Comparison of ENCODE assay signal across 14 cellular contexts in genomic region chr11:77775941-77776340, GRCh38. TPM values are rescaled to one million over a fixed set of nuclear protein-coding genes. Genes with fewer than 3 reads are reported as not detected.
DNase-seq lines count a peak whose midpoint lies in the region; ATAC-seq and TF ChIP-seq lines count a peak whose summit lies in the region.
"Had no signal": no experiment of that assay in that cellular context is flagged by ENCODE, and none has a peak within 500 bp of the region (broad histone marks: within the 10 kb centered on the region; RNA-seq: fewer than 3 reads in every experiment).

No MANE protein-coding gene starts in this region.

- no peak overlapping the region for H3K4me2 ChIP-seq in H9 (ENCODE audit: insufficient read depth, insufficient read length, low read length)
- H3K4me2 ChIP-seq: BLaER1 had no signal

- H3K27ac ChIP-seq in H9 (ENCODE audit: insufficient read length, low read depth, low read length) = no peak overlapping the region
- H3K27ac ChIP-seq: BLaER1, GM23248 had no signal

- H3K27me3 ChIP-seq in H9 (ENCODE audit: insufficient read depth, low read length) = no peaks in the 10 kb centered on the region
- H3K27me3 ChIP-seq: BLaER1 had no signal

- intact Hi-C loops in MCF 10A (cut with micrococcal nuclease) = loop anchor here (1.0 kb wide), 2 partner anchors 45 to 224 kb away; partner anchors contain the start of gene AAMDC

- no peak overlapping the region for H2BK120ac ChIP-seq in H9 (ENCODE audit: low read depth, low read length, poor library complexity, severe bottlenecking)

- H3K36me3 Mint-ChIP-seq in H9 (ENCODE audit: insufficient read depth in 1 of 3, low read depth in 3 of 3) (peaks cover 0 to 8% (median 0%) of the 10 kb centered on the region in 3 experiments; a peak in 3 of 7 replicates), WTC11 (no peaks in the 10 kb centered on the region), mesothelial cell of epicardium (no peaks in the 10 kb centered on the region), MCF 10A (ENCODE audit: insufficient read depth, unreplicated experiment) (peaks cover 10% of the 10 kb centered on the region)
- peaks cover 4 to 8% of the 10 kb centered on the region in 2 donors for H3K36me3 Mint-ChIP-seq in stimulated activated naive B cell treated with anti-CD40 and anti-IgM and Interleukin-4, amounts not matched to agents 10 μg/mL and 1 μg/mL and 100 μg/mL, for 72 hours
- no peaks in the 10 kb centered on the region for H3K36me3 Mint-ChIP-seq in activated T-cell treated with anti-CD3 and anti-CD28 coated beads, Interleukin-2, amount 50 U/mL, for 72 hours (ENCODE audit: insufficient read depth in 2 of 2)

- H4K5ac ChIP-seq in H9 (ENCODE audit: insufficient read length, low read depth, low read length) = no peak overlapping the region

- no peaks in the 10 kb centered on the region for H3K9me3 ChIP-seq in H9 (ENCODE audit: control insufficient read depth, low read depth, low read length)
- H3K9me3 ChIP-seq: BLaER1, Caco-2 had no signal

- H4K8ac ChIP-seq in H9 (replicated peaks; ENCODE audit: insufficient read length, low read depth, low read length) = no peak overlapping the region

- no peaks in the 10 kb centered on the region for H3K9me3 Mint-ChIP-seq in H9
- no peaks in the 10 kb centered on the region for H3K9me3 Mint-ChIP-seq in WTC11
- H3K9me3 Mint-ChIP-seq in mesothelial cell of epicardium = no peaks in the 10 kb centered on the region
- H3K9me3 Mint-ChIP-seq in stimulated activated naive B cell treated with anti-CD40 and anti-IgM and Interleukin-4, amounts not matched to agents 10 μg/mL and 1 μg/mL and 100 μg/mL, for 72 hours = no peaks in the 10 kb centered on the region
- H3K9me3 Mint-ChIP-seq in activated T-cell treated with anti-CD3 and anti-CD28 coated beads, Interleukin-2, amount 50 U/mL, for 72 hours = no peaks in the 10 kb centered on the region
- H3K9me3 Mint-ChIP-seq in MCF 10A (ENCODE audit: unreplicated experiment) = no peaks in the 10 kb centered on the region
- H3K9me3 Mint-ChIP-seq: CD8-positive, alpha-beta memory T cell had no signal

- H3K23me2 ChIP-seq in H9 (ENCODE audit: insufficient read length, low read depth, low read length, poor library complexity, severe bottlenecking) = no peaks in the 10 kb centered on the region

- no peak overlapping the region for H3K4me3 Mint-ChIP-seq in H9
- no peak overlapping the region for H3K4me3 Mint-ChIP-seq in WTC11
- no peak overlapping the region for H3K4me3 Mint-ChIP-seq in mesothelial cell of epicardium
- H3K4me3 Mint-ChIP-seq in stimulated activated naive B cell treated with anti-CD40 and anti-IgM and Interleukin-4, amounts not matched to agents 10 μg/mL and 1 μg/mL and 100 μg/mL, for 72 hours = no peak overlapping the region
- no peak overlapping the region for H3K4me3 Mint-ChIP-seq in activated T-cell treated with anti-CD3 and anti-CD28 coated beads, Interleukin-2, amount 50 U/mL, for 72 hours
- H3K4me3 Mint-ChIP-seq in MCF 10A (ENCODE audit: unreplicated experiment) = no peak overlapping the region
- H3K4me3 Mint-ChIP-seq: CD8-positive, alpha-beta memory T cell had no signal

- no peak overlapping the region for H3K23ac ChIP-seq in H9 (ENCODE audit: insufficient read length, low read depth, low read length)

- peaks cover 2% of the 10 kb centered on the region; the same call in 1 of the 2 replicates for H3K4me1 ChIP-seq in H9 (ENCODE audit: insufficient read depth, low read length)

- no peaks in the 10 kb centered on the region for H3K27me3 Mint-ChIP-seq in H9 (ENCODE audit: low read depth)
- no peaks in the 10 kb centered on the region for H3K27me3 Mint-ChIP-seq in WTC11 (ENCODE audit: low read depth)
- H3K27me3 Mint-ChIP-seq in mesothelial cell of epicardium (ENCODE audit: low read depth) = no peaks in the 10 kb centered on the region
- no peaks in the 10 kb centered on the region for H3K27me3 Mint-ChIP-seq in stimulated activated naive B cell treated with anti-CD40 and anti-IgM and Interleukin-4, amounts not matched to agents 10 μg/mL and 1 μg/mL and 100 μg/mL, for 72 hours
- no peaks in the 10 kb centered on the region for H3K27me3 Mint-ChIP-seq in activated T-cell treated with anti-CD3 and anti-CD28 coated beads, Interleukin-2, amount 50 U/mL, for 72 hours (ENCODE audit: low read depth)
- no peaks in the 10 kb centered on the region for H3K27me3 Mint-ChIP-seq in MCF 10A (ENCODE audit: insufficient read depth, unreplicated experiment)
- H3K27me3 Mint-ChIP-seq: CD8-positive, alpha-beta memory T cell had no signal

- no peak overlapping the region for H4K91ac ChIP-seq in H9 (ENCODE audit: insufficient read length, low read depth, low read length)

- no peak for TF ChIP-seq CTCF in H9 (conservative IDR thresholded peaks at IDR 0.05)
- no peak for TF ChIP-seq CTCF in WTC11 (IDR thresholded peaks at IDR 0.05)
- no peak for TF ChIP-seq CTCF in mesothelial cell of epicardium (IDR thresholded peaks at IDR 0.05; ENCODE audit: unreplicated experiment)
- TF ChIP-seq CTCF in MCF 10A (IDR thresholded peaks at IDR 0.05; ENCODE audit: unreplicated experiment) = no peak

- CTCF ChIA-PET in WTC11 (lab: Charles Lee) (interaction anchor here (0.6 to 1.3 kb wide), 3 partner anchors 13 to 219 kb away, joined by 3 to 4 read pairs (median 3); partner anchors contain the start of gene INTS4), MCF 10A (lab: Yijun Ruan, JAX) (interaction anchor here (0.6 to 1.0 kb wide), 9 partner anchors 10 to 1534 kb away, joined by 3 to 4 read pairs (median 3); no protein-coding TSS in a partner anchor)

- H3K27ac Mint-ChIP-seq in H9 (peak overlapping the region; percentile 50 to 91 (median 82); a peak in 6 of 7 replicates), WTC11 (peak overlapping the region; percentile 50; the same call in 1 of the 2 replicates), mesothelial cell of epicardium (peak overlapping the region; percentile 30), MCF 10A (ENCODE audit: low read depth, unreplicated experiment) (no peak overlapping the region)
- H3K27ac Mint-ChIP-seq in stimulated activated naive B cell treated with anti-CD40 and anti-IgM and Interleukin-4, amounts not matched to agents 10 μg/mL and 1 μg/mL and 100 μg/mL, for 72 hours = peak overlapping the region; percentile 71
- H3K27ac Mint-ChIP-seq in activated T-cell treated with anti-CD3 and anti-CD28 coated beads, Interleukin-2, amount 50 U/mL, for 72 hours = no peak overlapping the region

- H2BK20ac ChIP-seq in H9 (ENCODE audit: low read depth, low read length, poor library complexity, severe bottlenecking) = no peak overlapping the region

- no peak overlapping the region for H3K14ac ChIP-seq in H9 (ENCODE audit: insufficient read depth, low read length)

- H2BK5ac ChIP-seq in H9 (ENCODE audit: insufficient read length, low read length) = no peak overlapping the region

- H3K79me1 ChIP-seq in H9 (ENCODE audit: insufficient read depth, low read depth, low read length, poor library complexity, severe bottlenecking) = peaks cover 13% of the 10 kb centered on the region

- H3K9ac ChIP-seq in H9 (ENCODE audit: extremely low read depth, insufficient read length, low read length) = no peak overlapping the region
- H3K9ac ChIP-seq: BLaER1, GM23248 had no signal

- POLR2A ChIA-PET in WTC11 (lab: Charles Lee) = no interaction called here
- POLR2A ChIA-PET in MCF 10A (lab: Yijun Ruan, JAX) = no interaction called here

- peaks cover 19 to 30% of the 10 kb centered on the region in 2 experiments for H3K4me1 Mint-ChIP-seq in H9
- peaks cover 32% of the 10 kb centered on the region for H3K4me1 Mint-ChIP-seq in WTC11
- peaks cover 13% of the 10 kb centered on the region for H3K4me1 Mint-ChIP-seq in mesothelial cell of epicardium
- peaks cover 28 to 47% of the 10 kb centered on the region in 2 donors for H3K4me1 Mint-ChIP-seq in stimulated activated naive B cell treated with anti-CD40 and anti-IgM and Interleukin-4, amounts not matched to agents 10 μg/mL and 1 μg/mL and 100 μg/mL, for 72 hours
- H3K4me1 Mint-ChIP-seq in activated T-cell treated with anti-CD3 and anti-CD28 coated beads, Interleukin-2, amount 50 U/mL, for 72 hours (ENCODE audit: low read depth) = peaks cover 34% of the 10 kb centered on the region
- H3K4me1 Mint-ChIP-seq in MCF 10A (ENCODE audit: insufficient read depth, unreplicated experiment) = no peaks in the 10 kb centered on the region

- H2AFZ ChIP-seq in H9 (ENCODE audit: low read length) = no peak overlapping the region
- H2AFZ ChIP-seq: GM23248 had no signal

- no peak overlapping the region for H3K56ac ChIP-seq in H9 (ENCODE audit: insufficient read length, low read depth, low read length)

- no peak overlapping the region for H3K18ac ChIP-seq in H9 (ENCODE audit: insufficient read length, low read depth, low read length)

- H2AK5ac ChIP-seq in H9 (ENCODE audit: insufficient read length, low read length) = no peak overlapping the region

- no peak for ATAC-seq in WTC11
- no peak for ATAC-seq in stimulated activated naive B cell treated with anti-CD40 and anti-IgM and Interleukin-4, amounts not matched to agents 10 μg/mL and 1 μg/mL and 100 μg/mL, for 72 hours (replicated peaks)
- no peak for ATAC-seq in activated T-cell treated with anti-CD3 and anti-CD28 coated beads, Interleukin-2, amount 50 U/mL, for 72 hours (replicated peaks in 1 of 2)

- H3K4ac ChIP-seq in H9 (ENCODE audit: low read depth, low read length) = no peak overlapping the region

- WGBS in H9 (ENCODE audit: extremely low coverage, insufficient read length, low lambda C conversion rate) = no CpG with 5 or more reads among the region's 2 CpGs

- H4K20me1 ChIP-seq in H9 (ENCODE audit: control insufficient read depth, insufficient read depth, insufficient read length) = no peaks in the 10 kb centered on the region

- H3T11ph ChIP-seq in H9 (ENCODE audit: low read length) = no peak overlapping the region

- no peak overlapping the region for H2BK12ac ChIP-seq in H9 (ENCODE audit: insufficient read length, low read depth, low read length)

- no peak overlapping the region for H2BK15ac ChIP-seq in H9 (ENCODE audit: low read depth, low read length)

- no peak for DNase-seq in H9
- no peak for DNase-seq in WTC11 (ENCODE audit: low spot score)
- DNase-seq in mesothelial cell of epicardium (ENCODE audit: low spot score in 2 of 2, unreplicated experiment in 2 of 2) = no peak
- no peak for DNase-seq in stimulated activated naive B cell treated with anti-CD40 and anti-IgM and Interleukin-4, amounts not matched to agents 10 μg/mL and 1 μg/mL and 100 μg/mL, for 72 hours
- no peak for DNase-seq in activated T-cell treated with anti-CD3 and anti-CD28 coated beads, Interleukin-2, amount 50 U/mL, for 72 hours
- no peak for DNase-seq in MCF 10A (ENCODE audit: unreplicated experiment)
- DNase-seq in NCI-H1417 (lab: John Stamatoyannopoulos, UW) = no peak
- DNase-seq: 8988T, DND-41, GDM1 had no signal

- BruUV-seq in MCF 10A (replicated peaks; lab: Mats Ljungman, UMichigan) = no TSS peak

- peaks cover 6% of the 10 kb centered on the region; the same call in 1 of the 2 replicates for H3K79me2 ChIP-seq in H9 (ENCODE audit: insufficient read depth, low read length)

RNA-seq across cellular contexts. Expression of gene RSF1, which starts 44.6 kb away (rescaled TPM):
- total RNA-seq in H9 (2021) (69.6 and 82.6 TPM in 2 replicates), WTC11 (2021) (71.3 to 79.8 TPM (median 72.8 TPM) in 3 replicates), mesothelial cell of epicardium (104 to 109 TPM (median 105 TPM) in 3 replicates), MCF 10A (2022) (62.0 and 71.2 TPM in 2 replicates)
- total RNA-seq in activated T-cell treated with anti-CD3 and anti-CD28 coated beads, Interleukin-2, amount 50 U/mL, for 72 hours = 10 to 100 TPM; 57.6 to 69.9 TPM

RNA-seq across cellular contexts. Expression of gene AAMDC, which starts 45.0 kb away (rescaled TPM):
- total RNA-seq in H9 (2021) (20.7 and 22.3 TPM in 2 replicates), WTC11 (2021) (22.8 to 29.9 TPM (median 28.2 TPM) in 3 replicates), mesothelial cell of epicardium (26.7 to 30.0 TPM (median 27.2 TPM) in 3 replicates), MCF 10A (2022) (13.0 and 13.2 TPM in 2 replicates)
- 10 to 100 TPM; 10.5 to 14.7 TPM for total RNA-seq in activated T-cell treated with anti-CD3 and anti-CD28 coated beads, Interleukin-2, amount 50 U/mL, for 72 hours

Comparison
In these comparisons a context has a peak if more than half of its experiments do, and no peak if none do; other contexts are left out.
1. H3K27ac Mint-ChIP-seq: peak in H9 (3 of 3), WTC11 (single experiment), mesothelial cell of epicardium (single experiment) and stimulated activated naive B cell treated with anti-CD40 and anti-IgM and Interleukin-4, amounts not matched to agents 10 μg/mL and 1 μg/mL and 100 μg/mL, for 72 hours (single experiment); none in activated T-cell treated with anti-CD3 and anti-CD28 coated beads, Interleukin-2, amount 50 U/mL, for 72 hours (single experiment) and MCF 10A (single experiment).